24 cellular contexts compared by ENCODE assay signal in genomic region chr9:136007276-136007675, GRCh38. TPM values are rescaled to one million over a fixed set of nuclear protein-coding genes. Genes with fewer than 3 reads are reported as not detected.
DNase-seq lines count a peak whose midpoint lies in the region; ATAC-seq, FAIRE-seq and TF ChIP-seq lines count a peak whose summit lies in the region.
"Had no signal": no experiment of that assay in that cellular context is flagged by ENCODE, and none has a peak within 500 bp of the region (broad histone marks: within the 10 kb centered on the region; RNA-seq: fewer than 3 reads in every experiment).

No MANE protein-coding gene starts in this region.

- H3K4me3 ChIP-seq in GM12878 (no peak overlapping the region), lower lobe of right lung (no peak overlapping the region), rectal smooth muscle tissue (ENCODE audit: low read length) (no peak overlapping the region)
- H3K4me3 ChIP-seq: ascending aorta, BLaER1 had no signal

- in situ Hi-C loops in GM12878 (cut with MboI): no loop called here
- in situ Hi-C loops in ACHN (cut with HindIII; ENCODE audit: low pct_ligation_motif_present, low pct_unique_long_range_greater_than_20kb, low sequenced_read_pairs): no loop called here

- DNase-seq in GM12891 (ENCODE audit: insufficient read length, low spot score) (no peak), GM12878 (ENCODE audit: low read depth, low spot score) (no peak), lower lobe of right lung (no peak), mesenteric fat pad (ENCODE audit: low spot score) (no peak), ACHN (no peak)
- no peak for DNase-seq in activated CD4-positive, alpha-beta T cell treated with anti-CD3 and anti-CD28 coated beads for 4 hours
- DNase-seq in effector CD4-positive, alpha-beta T cell: no peak
- DNase-seq: activated CD4-positive, alpha-beta memory T cell treated with anti-CD3 and anti-CD28 coated beads, Interleukin-2, amount 10 ng/mL, durations not matched to agents 7 days and 5 days; central memory CD4-positive, alpha-beta T cell; COR-L47; DMS79; dorsolateral prefrontal cortex; GF-D8; naive thymus-derived CD4-positive, alpha-beta T cell; NCI-H1417; NCI-H2107; NCI-H510A; posterior cingulate gyrus; SIG-M5 had no signal

- ATAC-seq in GM12878 (no peak), lower lobe of right lung (no peak)
- ATAC-seq: activated CD4-positive, CD25-positive, alpha-beta regulatory T cell treated with anti-CD3 and anti-CD28 coated beads, Interleukin-2, amount 50 U/mL, for 24 hours; HCT116; naive thymus-derived CD4-positive, alpha-beta T cell had no signal

- H4K20me1 ChIP-seq in GM12878 (ENCODE audit: control insufficient read depth, insufficient read depth): no peaks in the 10 kb centered on the region; the same call in 1 of the 2 replicates
- H4K20me1 ChIP-seq: BLaER1 had no signal

- TF ChIP-seq CTCF in GM12878 (IDR thresholded peaks at IDR 0.05 in 2 of 3, conservative IDR thresholded peaks at IDR 0.05 in 1 of 3; ENCODE audit: control insufficient read depth in 2 of 3, extremely low read depth in 1 of 3, insufficient read depth in 1 of 3, low read depth in 3 of 3, low read length in 3 of 3) (no peak), lower lobe of right lung (IDR thresholded peaks at IDR 0.05) (no peak)

- no peak overlapping the region for H2AFZ ChIP-seq in GM12878 (ENCODE audit: control insufficient read depth, low read depth, low read length)

- no peak overlapping the region for H3K9ac ChIP-seq in GM12878 (ENCODE audit: control insufficient read depth, insufficient read depth, low read length)
- H3K9ac ChIP-seq in rectal smooth muscle tissue (ENCODE audit: low read length): no peak overlapping the region
- H3K9ac ChIP-seq: BLaER1 had no signal

- 93% methylated on average over 31 of the region's 31 CpGs for WGBS in GM12878 (ENCODE audit: insufficient coverage, insufficient replicate concordance, low lambda C conversion rate, missing lambda C conversion rate)

- SMC1A ChIA-PET in GM12878 (lab: Charles Lee; ENCODE audit: uncharacterized antibody, unreplicated experiment): no interaction called here

- H3K36me3 ChIP-seq in GM12878 (ENCODE audit: control insufficient read depth in 2 of 2, insufficient read depth in 2 of 2, low read length in 1 of 2) (peaks cover 0 to 6% of the 10 kb centered on the region in 2 experiments; a peak in 2 of 4 replicates), lower lobe of right lung (peaks cover 23% of the 10 kb centered on the region), rectal smooth muscle tissue (ENCODE audit: control insufficient read depth, insufficient read depth, low read length) (no peaks in the 10 kb centered on the region)
- H3K36me3 ChIP-seq: BLaER1 had no signal

- POLR2A ChIA-PET in GM12878 (lab: Charles Lee): no interaction called here

- RAD21 ChIA-PET in GM12878 (lab: Charles Lee; ENCODE audit: unreplicated experiment): interaction anchor here (0.6 kb wide), 1 partner anchor 484 kb away, joined by 3 read pairs; no protein-coding TSS in a partner anchor

- intact Hi-C loops in GM12878 (cut with micrococcal nuclease; ENCODE audit: unreplicated experiment): no loop called here
- intact Hi-C loops in lower lobe of right lung (cut with DNase I): no loop called here

- H3K79me2 ChIP-seq in GM12878 (ENCODE audit: control insufficient read depth, insufficient read depth, low read length): no peaks in the 10 kb centered on the region

- TF ChIP-seq POLR2A in GM12891 (IDR thresholded peaks at IDR 0.05; ENCODE audit: low read depth, low read length) (no peak), GM12878 (IDR thresholded peaks at IDR 0.05; ENCODE audit: low read depth, low read length) (no peak)

- FAIRE-seq in GM12891 (lab: Jason Lieb, UNC) (no peak), GM12878 (lab: Jason Lieb, UNC) (no peak)

- no peaks in the 10 kb centered on the region for H3K4me1 ChIP-seq in GM12878 (ENCODE audit: control insufficient read depth, insufficient read depth, low read length)
- H3K4me1 ChIP-seq in lower lobe of right lung: peaks cover 44% of the 10 kb centered on the region
- peaks cover 23% of the 10 kb centered on the region for H3K4me1 ChIP-seq in rectal smooth muscle tissue (ENCODE audit: control insufficient read depth, insufficient read depth, low read length)

- H3K9me3 ChIP-seq in GM12878 (replicated peaks; ENCODE audit: control insufficient read depth, insufficient read depth, low read length) (no peaks in the 10 kb centered on the region), lower lobe of right lung (no peaks in the 10 kb centered on the region)
- H3K9me3 ChIP-seq: ascending aorta, BLaER1 had no signal

- H3K4me2 ChIP-seq in GM12878 (ENCODE audit: control insufficient read depth, insufficient read depth): no peak overlapping the region
- H3K4me2 ChIP-seq: BLaER1 had no signal

- CTCF ChIA-PET in GM12878 (lab: Yijun Ruan, JAX): interaction anchor here (0.6 kb wide), 1 partner anchor 261 kb away, joined by 4 read pairs; no protein-coding TSS in a partner anchor

- TF ChIP-seq EP300 in GM12878 (IDR thresholded peaks at IDR 0.05; ENCODE audit: borderline replicate concordance in 1 of 2, control insufficient read depth in 1 of 2, low read depth in 2 of 2, low read length in 2 of 2): no peak

- H3K27me3 ChIP-seq in GM12878 (replicated peaks in 1 of 2; ENCODE audit: control insufficient read depth in 2 of 2, insufficient read depth in 2 of 2, low read length in 1 of 2) (no peaks in the 10 kb centered on the region), lower lobe of right lung (ENCODE audit: low read depth) (no peaks in the 10 kb centered on the region), rectal smooth muscle tissue (ENCODE audit: control insufficient read depth, insufficient read depth, low read length) (no peaks in the 10 kb centered on the region)
- H3K27me3 ChIP-seq: ascending aorta, BLaER1, dorsolateral prefrontal cortex had no signal

- no TSS peak for BruUV-seq in GM12878 (replicated peaks; lab: Mats Ljungman, UMichigan)

- no peak for TF ChIP-seq RAD21 in GM12878 (IDR thresholded peaks at IDR 0.05; ENCODE audit: insufficient read depth, low read depth, low read length)

- no peak overlapping the region for H3K27ac ChIP-seq in GM12878 (ENCODE audit: control insufficient read depth, insufficient read depth)
- peak overlapping the region; percentile 61 for H3K27ac ChIP-seq in lower lobe of right lung
- peak overlapping the region; percentile 73 for H3K27ac ChIP-seq in rectal smooth muscle tissue (ENCODE audit: low read depth, low read length)
- H3K27ac ChIP-seq: BLaER1 had no signal

TF ChIP-seq in GM12891, 5 proteins besides CTCF, POLR2A, EP300 and RAD21:
- TF ChIP-seq SPI1 (IDR thresholded peaks at IDR 0.05; ENCODE audit: low read depth, low read length) (no peak), POU2F2 (IDR thresholded peaks at IDR 0.05; ENCODE audit: low read depth, low read length) (0 out of 2 replicates have a peak, but pooled peaks have one; percentile 21)

TF ChIP-seq in GM12878, 131 proteins besides CTCF, POLR2A, EP300 and RAD21 (continues in another document):
- TF ChIP-seq TCF3 (IDR thresholded peaks at IDR 0.05; ENCODE audit: borderline replicate concordance, insufficient read depth, low read depth, low read length) (peak; percentile 93; the same call in 1 of the 2 replicates), NFIC (IDR thresholded peaks at IDR 0.05; ENCODE audit: low read depth, low read length) (peak; percentile 21; the same call in 1 of the 2 replicates), RUNX3 (IDR thresholded peaks at IDR 0.05; ENCODE audit: low read length) (no peak), JUND (IDR thresholded peaks at IDR 0.05; ENCODE audit: low read depth, low read length) (no peak), ETV6 (conservative IDR thresholded peaks at IDR 0.05 in 1 of 2, IDR thresholded peaks at IDR 0.05 in 1 of 2; ENCODE audit: borderline replicate concordance in 1 of 2, low read depth in 1 of 2) (no peak)
- TF ChIP-seq, protein P1, sequence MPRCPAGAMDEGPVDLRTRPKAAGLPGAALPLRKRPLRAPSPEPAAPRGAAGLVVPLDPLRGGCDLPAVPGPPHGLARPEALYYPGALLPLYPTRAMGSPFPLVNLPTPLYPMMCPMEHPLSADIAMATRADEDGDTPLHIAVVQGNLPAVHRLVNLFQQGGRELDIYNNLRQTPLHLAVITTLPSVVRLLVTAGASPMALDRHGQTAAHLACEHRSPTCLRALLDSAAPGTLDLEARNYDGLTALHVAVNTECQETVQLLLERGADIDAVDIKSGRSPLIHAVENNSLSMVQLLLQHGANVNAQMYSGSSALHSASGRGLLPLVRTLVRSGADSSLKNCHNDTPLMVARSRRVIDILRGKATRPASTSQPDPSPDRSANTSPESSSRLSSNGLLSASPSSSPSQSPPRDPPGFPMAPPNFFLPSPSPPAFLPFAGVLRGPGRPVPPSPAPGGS (IDR thresholded peaks at IDR 0.05; ENCODE audit: borderline replicate concordance, insufficient read depth, low read depth, low read length, poor library complexity, severe bottlenecking): peak; percentile 99

RNA-seq across cellular contexts. Expression of gene UBAC1, which starts 46.1 kb away (rescaled TPM):
- 25.6 TPM for polyA plus RNA-seq in GM12891 (2012; ENCODE audit: low read depth, missing spikeins)
- total RNA-seq in GM12878 (2013; cell fraction: nucleolus; rRNA removed): 23.5 and 31.3 TPM in 2 replicates
- total RNA-seq in GM12878 (2014; rRNA removed): 45.4 and 48.0 TPM in 2 replicates
- 27.6 and 30.9 TPM in 2 replicates for total RNA-seq in GM12878 (2014; rRNA removed; fragmentation: Illumina TruSeq; extraction: Trizol)
- total RNA-seq in GM12878 (2021): 38.2 and 40.1 TPM in 2 replicates
- 15.4 TPM for polyA plus RNA-seq in GM12878 (2011; ENCODE audit: low read depth)
- 45.4 and 53.5 TPM in 2 replicates for polyA plus RNA-seq in GM12878 (2011; rRNA removed)
- 56.9 and 65.7 TPM in 2 replicates for polyA plus RNA-seq in GM12878 (2011; cell fraction: cytosol; rRNA removed)
- polyA plus RNA-seq in GM12878 (2011; cell fraction: nucleus; rRNA removed): 72.7 and 77.7 TPM in 2 replicates
- 20.3 and 23.9 TPM in 2 replicates for polyA plus RNA-seq in GM12878 (2012)
- polyA plus RNA-seq in GM12878 (2014; fragmentation: Illumina TruSeq; extraction: Trizol): 10.0 and 25.3 TPM in 2 replicates
- 10 to 100 TPM; 16.7 to 20.7 TPM for polyA plus RNA-seq in GM12878 (2014; fragmentation: Nextera tagmentation; extraction: Ambion mirVana)
- 54.6 and 57.6 TPM in 2 replicates for polyA plus RNA-seq in GM12878 (2014; rRNA removed)
- polyA plus RNA-seq in GM12878 (2016; fragmentation: Nextera tagmentation; extraction: Ambion mirVana): 10 to 100 TPM; 36.9 to 41.1 TPM
- polyA minus RNA-seq in GM12878 (2011; rRNA and poly(A)+ RNA removed): 29.6 and 34.0 TPM in 2 replicates
- polyA minus RNA-seq in GM12878 (2011; cell fraction: cytosol; rRNA and poly(A)+ RNA removed): 6.1 and 13.5 TPM in 2 replicates
- polyA minus RNA-seq in GM12878 (2011; cell fraction: nucleus; rRNA and poly(A)+ RNA removed): 8.5 and 12.7 TPM in 2 replicates
- total RNA-seq in lower lobe of right lung: 40.3 TPM
- total RNA-seq in mesenteric fat pad: 36.3 TPM
